In genomic region chr1:52928083-52928404, GRCh38 we compare ENCODE assay signal across 8 cellular contexts. TPM values are rescaled to one million over a fixed set of nuclear protein-coding genes. Genes with fewer than 3 reads are reported as not detected.
DNase-seq lines count a peak whose midpoint lies in the region; ATAC-seq, FAIRE-seq and TF ChIP-seq lines count a peak whose summit lies in the region.

No MANE protein-coding gene starts in this region.

- H3K36me3 ChIP-seq in BLaER1 treated with 17β-estradiol and CSF1 and Interleukin-3, amounts not matched to agents 10 nM and 100 nM, result no peaks in the 10 kb centered on the region; a peak in 1 of 22 replicates
- H3K36me3 ChIP-seq in KMS-11 (ENCODE audit: insufficient read depth) (no peaks in the 10 kb centered on the region), ectodermal cell (ENCODE audit: control insufficient read depth, insufficient read depth, low read length) (no peaks in the 10 kb centered on the region), muscle layer of duodenum (ENCODE audit: control insufficient read depth in 1 of 2, insufficient read depth in 2 of 2, low read length in 2 of 2) (no peaks in the 10 kb centered on the region)

- ATAC-seq in HG03439 (IDR thresholded peaks at IDR 0.05; ENCODE audit: unreplicated experiment) (no peak), GM21717 (IDR thresholded peaks at IDR 0.05; ENCODE audit: unreplicated experiment) (no peak)

- peak overlapping the region in 10 of 11 experiments; percentile 76 to 87 (median 82); a peak in 20 of 22 replicates for H3K9ac ChIP-seq in BLaER1 treated with 17β-estradiol and CSF1 and Interleukin-3, amounts not matched to agents 10 nM and 100 nM
- no peak overlapping the region for H3K9ac ChIP-seq in KMS-11

- peaks cover 12 to 43% (median 34%) of the 10 kb centered on the region in 11 experiments for H3K27me3 ChIP-seq in BLaER1 treated with 17β-estradiol and CSF1 and Interleukin-3, amounts not matched to agents 10 nM and 100 nM
- no peaks in the 10 kb centered on the region for H3K27me3 ChIP-seq in KMS-11 (ENCODE audit: insufficient read depth, low read depth)
- peaks cover 59% of the 10 kb centered on the region for H3K27me3 ChIP-seq in ectodermal cell (ENCODE audit: control insufficient read depth, insufficient read depth, low read length, poor library complexity, severe bottlenecking)
- no peaks in the 10 kb centered on the region for H3K27me3 ChIP-seq in muscle layer of duodenum (ENCODE audit: low read depth, low read length)

- H3K4me2 ChIP-seq in BLaER1 treated with 17β-estradiol and CSF1 and Interleukin-3, amounts not matched to agents 10 nM and 100 nM, result peak overlapping the region; percentile 84 to 98 (median 96)
- H3K4me2 ChIP-seq in KMS-11, result peak overlapping the region; percentile 73; the same call in 1 of the 2 replicates

- 47 to 49% methylated on average over 11 of the region's 11 CpGs for WGBS in ectodermal cell, 2 experiments

- H3K27ac ChIP-seq in BLaER1 treated with 17β-estradiol and CSF1 and Interleukin-3, amounts not matched to agents 10 nM and 100 nM, result peak overlapping the region in 3 of 11 experiments; percentile 61 to 82 (median 81); a peak in 2 of 22 replicates
- H3K27ac ChIP-seq in KMS-11 (no peak overlapping the region), ectodermal cell (ENCODE audit: insufficient read depth, low read depth, low read length, poor library complexity, severe bottlenecking) (no peak overlapping the region), muscle layer of duodenum (ENCODE audit: low read length) (peak overlapping the region; percentile 75)

- no peaks in the 10 kb centered on the region for H3K9me3 ChIP-seq in BLaER1 treated with 17β-estradiol and CSF1 and Interleukin-3, amounts not matched to agents 10 nM and 100 nM (replicated peaks in 1 of 11)
- no peaks in the 10 kb centered on the region for H3K9me3 ChIP-seq in ectodermal cell (ENCODE audit: control insufficient read depth, low read length)
- H3K9me3 ChIP-seq in muscle layer of duodenum (ENCODE audit: control insufficient read depth in 1 of 2, low read length in 2 of 2), result no peaks in the 10 kb centered on the region

- peak overlapping the region; percentile 60 to 82 (median 70) for H3K4me3 ChIP-seq in BLaER1 treated with 17β-estradiol and CSF1 and Interleukin-3, amounts not matched to agents 10 nM and 100 nM
- H3K4me3 ChIP-seq in KMS-11 (IDR thresholded peaks at IDR 0.05; ENCODE audit: insufficient read depth, low read depth, low read length), result no peak overlapping the region
- H3K4me3 ChIP-seq in ectodermal cell (ENCODE audit: insufficient read depth, low read depth, low read length), result peak overlapping the region; percentile 54
- peak overlapping the region; percentile 84 to 92 for H3K4me3 ChIP-seq in muscle layer of duodenum (ENCODE audit: low read depth in 1 of 2, low read length in 2 of 2)

- H3K4me1 ChIP-seq in BLaER1 treated with 17β-estradiol and CSF1 and Interleukin-3, amounts not matched to agents 10 nM and 100 nM, result peaks cover 4 to 17% (median 14%) of the 10 kb centered on the region in 10 experiments; a peak in 13 of 20 replicates
- H3K4me1 ChIP-seq in KMS-11 (ENCODE audit: low read depth, poor library complexity, severe bottlenecking) (no peaks in the 10 kb centered on the region), ectodermal cell (ENCODE audit: control insufficient read depth, insufficient read depth, low read length) (peaks cover 3% of the 10 kb centered on the region), muscle layer of duodenum (ENCODE audit: control insufficient read depth in 1 of 2, insufficient read depth in 2 of 2, low read length in 2 of 2) (peaks cover 4% of the 10 kb centered on the region in 2 donors)

- no peak for TF ChIP-seq CTCF in KMS-11 (conservative IDR thresholded peaks at IDR 0.05; ENCODE audit: low read depth, low read length)
- TF ChIP-seq CTCF in D721Med (IDR thresholded peaks at IDR 0.05; ENCODE audit: insufficient read depth, missing control alignments), result no peak

- H2AFZ ChIP-seq in KMS-11 (ENCODE audit: low read depth), result peak overlapping the region; percentile 85

- DNase-seq in activated effector memory CD4-positive, alpha-beta T cell treated with Interleukin-2 at 50 U/mL for 16 hours, result no peak
- DNase-seq in D721Med (ENCODE audit: insufficient read length, low spot score), result no peak

- H4K20me1 ChIP-seq in BLaER1 treated with 17β-estradiol and CSF1 and Interleukin-3, amounts not matched to agents 10 nM and 100 nM, result no peaks in the 10 kb centered on the region
- H4K20me1 ChIP-seq in KMS-11 (ENCODE audit: insufficient read depth), result no peaks in the 10 kb centered on the region

- no peaks in the 10 kb centered on the region for H3K79me2 ChIP-seq in KMS-11 (ENCODE audit: insufficient read depth, low read depth)

- no peak for FAIRE-seq in D721Med (lab: Jason Lieb, UNC)

RNA-seq across cellular contexts. Expression of gene SCP2, which starts 1.0 kb away (rescaled TPM):
- polyA plus RNA-seq in ectodermal cell (2013, experiment 1 of 4), result 68.8 TPM
- 77.3 TPM for polyA plus RNA-seq in ectodermal cell (2013, experiment 2 of 4)
- polyA plus RNA-seq in ectodermal cell (2013, experiment 3 of 4), result 67.2 TPM
- 78.1 TPM for polyA plus RNA-seq in ectodermal cell (2013, experiment 4 of 4)

RNA-seq across cellular contexts. Expression of gene ECHDC2, which starts 6.5 kb away (rescaled TPM):
- 5.6 TPM for polyA plus RNA-seq in ectodermal cell (2013, experiment 1 of 4)
- 6.1 TPM for polyA plus RNA-seq in ectodermal cell (2013, experiment 2 of 4)
- polyA plus RNA-seq in ectodermal cell (2013, experiment 3 of 4), result 7.6 TPM
- 7.1 TPM for polyA plus RNA-seq in ectodermal cell (2013, experiment 4 of 4)
